In the genomic region with DNA sequence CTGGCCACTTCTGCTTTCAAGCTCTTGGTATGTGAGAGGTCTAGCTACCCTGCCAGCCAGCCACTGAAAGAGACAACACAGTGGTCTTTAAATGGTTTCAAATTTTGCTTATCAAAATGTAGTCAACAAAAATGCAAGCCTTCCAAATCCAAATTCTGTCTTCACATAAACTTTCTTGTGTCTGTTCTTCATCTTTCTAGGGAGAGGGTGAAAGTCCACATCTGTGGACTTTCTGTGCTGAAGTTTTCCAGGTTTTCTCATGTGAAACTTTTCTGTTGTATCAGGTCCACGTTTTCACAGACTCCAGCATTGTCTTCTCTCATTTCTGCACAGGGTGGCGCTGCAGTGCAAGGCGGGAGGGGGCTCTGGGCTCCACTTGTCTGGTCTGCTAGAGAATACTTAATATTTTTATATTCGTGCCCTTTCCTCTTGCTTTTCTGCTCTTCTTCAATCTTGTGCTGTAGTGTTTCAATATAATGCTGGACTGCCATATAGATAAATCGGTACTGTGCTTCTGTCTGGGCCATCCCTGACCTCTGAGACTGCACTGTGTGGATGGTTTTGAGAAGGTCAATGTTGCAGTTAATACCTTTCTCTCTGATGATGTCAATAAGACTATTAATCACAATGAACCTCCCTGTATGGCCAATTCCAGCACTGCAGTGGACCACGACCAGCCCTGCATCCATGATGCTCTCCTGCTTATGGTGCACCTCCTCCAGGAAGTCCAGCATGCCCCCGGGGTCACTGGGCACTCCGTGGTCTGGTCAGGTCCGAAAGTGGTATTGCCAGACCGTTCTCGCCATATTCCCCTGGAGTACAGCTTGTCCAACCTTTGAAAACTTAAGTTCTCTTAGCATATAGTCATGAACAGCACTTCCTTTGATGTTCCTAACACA, we compare ENCODE assay signal across 8 cellular contexts.
DNase-seq lines count a peak whose midpoint lies in the region; ATAC-seq lines count a peak whose summit lies in the region.

No MANE protein-coding gene starts in this region.

- H3K27ac ChIP-seq in right cardiac atrium (ENCODE audit: low read length) = peak overlapping the region; percentile 45

- no peak overlapping the region for H3K4me3 ChIP-seq in Jurkat, Clone E6-1 (ENCODE audit: low read length)
- no peak overlapping the region for H3K4me3 ChIP-seq in right cardiac atrium (ENCODE audit: low read length)

- H3K9me3 Mint-ChIP-seq in T-helper 1 cell treated with Interleukin-12 subunit alpha and Interleukin-12 subunit beta and Interleukin-4 antibody, amounts not matched to agents 30 μg/mL and 1 μg/mL, for 36 hours = peaks cover 2% of the 10 kb centered on the region
- H3K9me3 Mint-ChIP-seq in activated naive CD8-positive, alpha-beta T cell treated with anti-CD3 and anti-CD28 coated beads, Interleukin-2, amount 50 U/mL, for 24 hours = peaks cover 2% of the 10 kb centered on the region

- no peaks in the 10 kb centered on the region for H3K27me3 ChIP-seq in right cardiac atrium (ENCODE audit: control insufficient read depth, insufficient read depth)

- H3K27ac Mint-ChIP-seq in T-helper 1 cell treated with Interleukin-12 subunit alpha and Interleukin-12 subunit beta and Interleukin-4 antibody, amounts not matched to agents 30 μg/mL and 1 μg/mL, for 36 hours = peak overlapping the region; percentile 98
- peak overlapping the region; percentile 90 for H3K27ac Mint-ChIP-seq in activated naive CD8-positive, alpha-beta T cell treated with anti-CD3 and anti-CD28 coated beads, Interleukin-2, amount 50 U/mL, for 24 hours

- H3K27me3 Mint-ChIP-seq in T-helper 1 cell treated with Interleukin-12 subunit alpha and Interleukin-12 subunit beta and Interleukin-4 antibody, amounts not matched to agents 30 μg/mL and 1 μg/mL, for 36 hours (ENCODE audit: low read depth) = no peaks in the 10 kb centered on the region
- no peaks in the 10 kb centered on the region for H3K27me3 Mint-ChIP-seq in activated naive CD8-positive, alpha-beta T cell treated with anti-CD3 and anti-CD28 coated beads, Interleukin-2, amount 50 U/mL, for 24 hours

- H3K4me1 Mint-ChIP-seq in T-helper 1 cell treated with Interleukin-12 subunit alpha and Interleukin-12 subunit beta and Interleukin-4 antibody, amounts not matched to agents 30 μg/mL and 1 μg/mL, for 36 hours (ENCODE audit: low read depth) = peaks cover 59% of the 10 kb centered on the region
- peaks cover 84% of the 10 kb centered on the region for H3K4me1 Mint-ChIP-seq in activated naive CD8-positive, alpha-beta T cell treated with anti-CD3 and anti-CD28 coated beads, Interleukin-2, amount 50 U/mL, for 24 hours

- ATAC-seq in activated naive CD8-positive, alpha-beta T cell treated with anti-CD3 and anti-CD28 coated beads, Interleukin-2, amount 50 U/mL, for 24 hours = peak; percentile 50
- ATAC-seq in right cardiac atrium (peak; percentile 53 to 58), GM18498 (IDR thresholded peaks at IDR 0.05; ENCODE audit: unreplicated experiment) (no peak)

- WGBS in right cardiac atrium = 48% methylated on average over 11 of the region's 11 CpGs

- intact Hi-C loops in right cardiac atrium (cut with DNase I) = loop anchor here (2.0 to 5.0 kb wide), 5 partner anchors 161 to 242 kb away; partner anchors contain the start of gene TNFAIP3 (in 3 of the 4)

- peaks cover 9% of the 10 kb centered on the region for H3K36me3 Mint-ChIP-seq in T-helper 1 cell treated with Interleukin-12 subunit alpha and Interleukin-12 subunit beta and Interleukin-4 antibody, amounts not matched to agents 30 μg/mL and 1 μg/mL, for 36 hours (ENCODE audit: low read depth)
- peaks cover 2% of the 10 kb centered on the region for H3K36me3 Mint-ChIP-seq in activated naive CD8-positive, alpha-beta T cell treated with anti-CD3 and anti-CD28 coated beads, Interleukin-2, amount 50 U/mL, for 24 hours (ENCODE audit: low read depth)

- H3K4me3 Mint-ChIP-seq in T-helper 1 cell treated with Interleukin-12 subunit alpha and Interleukin-12 subunit beta and Interleukin-4 antibody, amounts not matched to agents 30 μg/mL and 1 μg/mL, for 36 hours = peak overlapping the region; percentile 2
- H3K4me3 Mint-ChIP-seq in activated naive CD8-positive, alpha-beta T cell treated with anti-CD3 and anti-CD28 coated beads, Interleukin-2, amount 50 U/mL, for 24 hours = no peak overlapping the region

- H3K4me1 ChIP-seq in right cardiac atrium (ENCODE audit: control insufficient read depth, insufficient read depth, low read length) = no peaks in the 10 kb centered on the region

- H3K9me3 ChIP-seq in right cardiac atrium (ENCODE audit: control insufficient read depth, low read length) = no peaks in the 10 kb centered on the region

- DNase-seq in NCI-H1105 treated with DMSO at 0.1 percent for 48 hours (lab: John Stamatoyannopoulos, UW) = peak; percentile 16
- DNase-seq in NCI-H1105 (lab: John Stamatoyannopoulos, UW) = no peak
- DNase-seq in Jurkat, Clone E6-1 (ENCODE audit: low read depth, low spot score) = peak; percentile 56
- peak; percentile 81 for DNase-seq in activated naive CD8-positive, alpha-beta T cell treated with anti-CD3 and anti-CD28 coated beads, Interleukin-2, amount 50 U/mL, for 24 hours
- peak; percentile 55 to 83 (median 80) for DNase-seq in right cardiac atrium
- DNase-seq in stimulated activated CD4-positive, alpha-beta T cell treated with anti-CD3 and anti-CD28 coated beads, Interleukin-12 subunit alpha, Interleukin-12 subunit beta, amount 100 ng/mL, for 24 hours (ENCODE audit: low read depth in 2 of 2) = peak; percentile 35 to 66
